Comparison of ENCODE assay signal across 16 cellular contexts in genomic region chr15:51780636-51781035, GRCh38.
"Had no signal": no experiment of that assay in that cellular context is flagged by ENCODE, and none has a peak within 500 bp of the region (broad histone marks: within the 10 kb centered on the region; RNA-seq: fewer than 3 reads in every experiment).

No MANE protein-coding gene starts in this region.

- H3K9me3 ChIP-seq: prostate gland, sigmoid colon, thoracic aorta had no signal

- H3K36me3 ChIP-seq: prostate gland, thoracic aorta had no signal

- H3K4me3 Mint-ChIP-seq: activated B cell treated with CpG ODN at 0.5 μM for 24 hours; activated CD8-positive, alpha-beta T cell treated with anti-CD3 and anti-CD28 coated beads, Interleukin-2, amount 10 ng/mL, durations not matched to agents 7 days and 5 days; activated naive CD8-positive, alpha-beta T cell treated with anti-CD3 and anti-CD28 coated beads, Interleukin-2, amount 10 ng/mL, durations not matched to agents 7 days and 5 days; activated T-cell treated with anti-CD3 and anti-CD28 coated beads, Interleukin-2, amount 50 U/mL, for 72 hours; T-helper 2 cell treated with Interferon-gamma antibody and Interleukin-4, amounts not matched to agents 5 μg/mL and 100 μg/mL, for 36 hours had no signal

- FAIRE-seq: urothelium cell line had no signal

- H3K27ac Mint-ChIP-seq: activated B cell treated with CpG ODN at 0.5 μM for 24 hours; activated CD8-positive, alpha-beta T cell treated with anti-CD3 and anti-CD28 coated beads, Interleukin-2, amount 10 ng/mL, durations not matched to agents 7 days and 5 days; activated naive CD8-positive, alpha-beta T cell treated with anti-CD3 and anti-CD28 coated beads, Interleukin-2, amount 10 ng/mL, durations not matched to agents 7 days and 5 days; T-helper 2 cell treated with Interferon-gamma antibody and Interleukin-4, amounts not matched to agents 5 μg/mL and 100 μg/mL, for 36 hours had no signal

- H3K9me3 Mint-ChIP-seq: activated B cell treated with CpG ODN at 0.5 μM for 24 hours; activated naive CD8-positive, alpha-beta T cell treated with anti-CD3 and anti-CD28 coated beads, Interleukin-2, amount 10 ng/mL, durations not matched to agents 7 days and 5 days; activated T-cell treated with anti-CD3 and anti-CD28 coated beads, Interleukin-2, amount 50 U/mL, for 72 hours; T-helper 2 cell treated with Interferon-gamma antibody and Interleukin-4, amounts not matched to agents 5 μg/mL and 100 μg/mL, for 36 hours had no signal

- H3K4me3 ChIP-seq: prostate gland, sigmoid colon, thoracic aorta had no signal

- H3K27ac ChIP-seq: prostate gland, sigmoid colon, thoracic aorta had no signal

- DNase-seq: activated B cell treated with CpG ODN at 0.5 μM for 24 hours; activated CD4-positive, alpha-beta T cell treated with anti-CD3 and anti-CD28 coated beads for 48 hours; activated CD8-positive, alpha-beta memory T cell treated with anti-CD3 and anti-CD28 coated beads, Interleukin-2, amount 50 U/mL, for 4 hours; activated CD8-positive, alpha-beta T cell treated with anti-CD3 and anti-CD28 coated beads, Interleukin-2, amount 10 ng/mL, durations not matched to agents 7 days and 5 days; activated naive CD4-positive, alpha-beta T cell; activated naive CD8-positive, alpha-beta T cell treated with anti-CD3 and anti-CD28 coated beads, Interleukin-2, amount 10 ng/mL, durations not matched to agents 7 days and 5 days; activated T-cell treated with anti-CD3 and anti-CD28 coated beads, Interleukin-2, amount 50 U/mL, for 72 hours; aorta; erythroblast; foreskin melanocyte; sigmoid colon; stimulated activated CD4-positive, alpha-beta T cell treated with anti-CD3 and anti-CD28 coated beads, Interleukin-1b, Interleukin-23, amount 100 ng/mL, for 48 hours had no signal

- H3K4me1 ChIP-seq: prostate gland had no signal

- H3K27me3 ChIP-seq: sigmoid colon had no signal

- ATAC-seq: activated CD8-positive, alpha-beta T cell treated with anti-CD3 and anti-CD28 coated beads, Interleukin-2, amount 10 ng/mL, durations not matched to agents 7 days and 5 days; activated T-cell treated with anti-CD3 and anti-CD28 coated beads, Interleukin-2, amount 50 U/mL, for 72 hours had no signal

- H3K27me3 Mint-ChIP-seq: activated B cell treated with CpG ODN at 0.5 μM for 24 hours; activated naive CD8-positive, alpha-beta T cell treated with anti-CD3 and anti-CD28 coated beads, Interleukin-2, amount 10 ng/mL, durations not matched to agents 7 days and 5 days had no signal
